24 cellular contexts compared by ENCODE assay signal in genomic region chr4:39770471-39770870, GRCh38.
"Had no signal": no experiment of that assay in that cellular context is flagged by ENCODE, and none has a peak within 500 bp of the region (broad histone marks: within the 10 kb centered on the region; RNA-seq: fewer than 3 reads in every experiment).

No MANE protein-coding gene starts in this region.

- H2AFZ ChIP-seq: neural progenitor cell had no signal

- H3K27ac Mint-ChIP-seq: dendritic cell treated with granulocyte-macrophage colony-stimulating factor and Interleukin-4, amounts not matched to agents 40 ng/mL and 50 ng/mL, for 4 days; neural progenitor cell; progenitor cell of endocrine pancreas; stimulated activated memory B cell treated with anti-CD40 and anti-IgM and Interleukin-4, amounts not matched to agents 10 μg/mL and 1 μg/mL and 100 μg/mL, for 72 hours had no signal

- H3K4me1 Mint-ChIP-seq: neural progenitor cell; stimulated activated memory B cell treated with anti-CD40 and anti-IgM and Interleukin-4, amounts not matched to agents 10 μg/mL and 1 μg/mL and 100 μg/mL, for 72 hours had no signal

- H3K9me3 Mint-ChIP-seq: dendritic cell treated with granulocyte-macrophage colony-stimulating factor and Interleukin-4, amounts not matched to agents 40 ng/mL and 50 ng/mL, for 4 days; naive thymus-derived CD8-positive, alpha-beta T cell; neural progenitor cell; stimulated activated memory B cell treated with anti-CD40 and anti-IgM and Interleukin-4, amounts not matched to agents 10 μg/mL and 1 μg/mL and 100 μg/mL, for 72 hours had no signal

- H3K4me3 Mint-ChIP-seq: dendritic cell treated with granulocyte-macrophage colony-stimulating factor and Interleukin-4, amounts not matched to agents 40 ng/mL and 50 ng/mL, for 4 days; naive thymus-derived CD8-positive, alpha-beta T cell; neural progenitor cell; stimulated activated memory B cell treated with anti-CD40 and anti-IgM and Interleukin-4, amounts not matched to agents 10 μg/mL and 1 μg/mL and 100 μg/mL, for 72 hours had no signal

- H3K4me1 ChIP-seq: neural progenitor cell, pancreas, right lobe of liver, spleen, stomach, transverse colon, uterus had no signal

- DNase-seq: foreskin melanocyte; head of caudate nucleus; hypothalamus; mammary epithelial cell; mucosa of descending colon; naive thymus-derived CD8-positive, alpha-beta T cell; nucleus accumbens; right lobe of liver; spleen; stimulated activated CD4-positive, alpha-beta T cell treated with anti-CD3 and anti-CD28 coated beads, Interleukin-15, amount 100 ng/mL, for 24 hours; stimulated activated CD4-positive, alpha-beta T cell treated with anti-CD3 and anti-CD28 coated beads, Interleukin-1b, Interleukin-23, amount 100 ng/mL, for 48 hours; stimulated activated CD4-positive, alpha-beta T cell treated with anti-CD3 and anti-CD28 coated beads, Interleukin-4, amount 100 ng/mL, for 24 hours; stomach; substantia nigra; transverse colon; uterus had no signal

- H3K36me3 ChIP-seq: uterus had no signal

- H3K4me3 ChIP-seq: cardiac muscle cell, mucosa of descending colon, neural progenitor cell, pancreas, right lobe of liver, spleen, stomach, thoracic aorta, transverse colon, uterus had no signal

- H3K27ac ChIP-seq: neural progenitor cell, pancreas, right lobe of liver, spleen, stomach, thoracic aorta, transverse colon, uterus had no signal

- H3K27me3 ChIP-seq: cardiac muscle cell, neural progenitor cell, pancreas, right lobe of liver, spleen, stomach, transverse colon, uterus had no signal

- FAIRE-seq: islet of Langerhans, pancreas had no signal

- ATAC-seq: mucosa of descending colon; naive thymus-derived CD8-positive, alpha-beta T cell; stimulated activated memory B cell treated with anti-CD40 and anti-IgM and Interleukin-4, amounts not matched to agents 10 μg/mL and 1 μg/mL and 100 μg/mL, for 72 hours had no signal

- H3K9me3 ChIP-seq: mucosa of descending colon, pancreas, right lobe of liver, spleen, stomach, thoracic aorta, transverse colon, uterus had no signal

- H3K27me3 Mint-ChIP-seq: dendritic cell treated with granulocyte-macrophage colony-stimulating factor and Interleukin-4, amounts not matched to agents 40 ng/mL and 50 ng/mL, for 4 days; naive thymus-derived CD8-positive, alpha-beta T cell; progenitor cell of endocrine pancreas; stimulated activated memory B cell treated with anti-CD40 and anti-IgM and Interleukin-4, amounts not matched to agents 10 μg/mL and 1 μg/mL and 100 μg/mL, for 72 hours had no signal

- H3K9ac ChIP-seq: neural progenitor cell had no signal

- H3K4me2 ChIP-seq: neural progenitor cell had no signal
